11 cellular contexts compared by ENCODE assay signal in genomic region chr5:91119941-91120850, GRCh38.
DNase-seq lines count a peak whose midpoint lies in the region; ATAC-seq and TF ChIP-seq lines count a peak whose summit lies in the region.
"Had no signal": no experiment of that assay in that cellular context is flagged by ENCODE, and none has a peak within 500 bp of the region (broad histone marks: within the 10 kb centered on the region; RNA-seq: fewer than 3 reads in every experiment).

No MANE protein-coding gene starts in this region.

- no peak overlapping the region for H3K9ac ChIP-seq in stomach smooth muscle (ENCODE audit: low read length in 2 of 2)

- H3K27ac Mint-ChIP-seq in T-helper 2 cell treated with Interferon-gamma antibody and Interleukin-4, amounts not matched to agents 5 μg/mL and 100 μg/mL, for 36 hours, result no peak overlapping the region
- H3K27ac Mint-ChIP-seq: activated B cell treated with CpG ODN at 0.5 μM for 24 hours had no signal

- H3K27me3 ChIP-seq in stomach smooth muscle (ENCODE audit: control insufficient read depth in 1 of 2, insufficient read depth in 2 of 2, low read length in 2 of 2) (no peaks in the 10 kb centered on the region), brain microvascular endothelial cell (replicated peaks) (no peaks in the 10 kb centered on the region)
- H3K27me3 ChIP-seq: SJSA1 had no signal

- peak; percentile 49 for ATAC-seq in mucosa of descending colon
- no peak for ATAC-seq in HG03196 (IDR thresholded peaks at IDR 0.05; ENCODE audit: unreplicated experiment)

- H3K27me3 Mint-ChIP-seq in T-helper 2 cell treated with Interferon-gamma antibody and Interleukin-4, amounts not matched to agents 5 μg/mL and 100 μg/mL, for 36 hours (ENCODE audit: low read depth), result no peaks in the 10 kb centered on the region

- TF ChIP-seq CTCF in fibroblast of the aortic adventitia (IDR thresholded peaks at IDR 0.05; ENCODE audit: insufficient read depth, low read length) (no peak), mucosa of descending colon (IDR thresholded peaks at IDR 0.05) (no peak), brain microvascular endothelial cell (IDR thresholded peaks at IDR 0.05; ENCODE audit: low read depth, low read length, missing control alignments) (no peak)

- H3K4me1 Mint-ChIP-seq in T-helper 2 cell treated with Interferon-gamma antibody and Interleukin-4, amounts not matched to agents 5 μg/mL and 100 μg/mL, for 36 hours (ENCODE audit: low read depth), result no peaks in the 10 kb centered on the region
- H3K4me1 Mint-ChIP-seq: activated B cell treated with CpG ODN at 0.5 μM for 24 hours had no signal

- H3K4me3 Mint-ChIP-seq in T-helper 2 cell treated with Interferon-gamma antibody and Interleukin-4, amounts not matched to agents 5 μg/mL and 100 μg/mL, for 36 hours, result no peak overlapping the region
- H3K4me3 Mint-ChIP-seq: activated B cell treated with CpG ODN at 0.5 μM for 24 hours had no signal

- no peaks in the 10 kb centered on the region for H3K9me3 Mint-ChIP-seq in T-helper 2 cell treated with Interferon-gamma antibody and Interleukin-4, amounts not matched to agents 5 μg/mL and 100 μg/mL, for 36 hours
- H3K9me3 Mint-ChIP-seq: activated B cell treated with CpG ODN at 0.5 μM for 24 hours had no signal

- in situ Hi-C loops in brain microvascular endothelial cell (cut with HindIII; ENCODE audit: low pct_ligation_motif_present, low sequenced_read_pairs), result no loop called here

- H3K36me3 Mint-ChIP-seq in T-helper 2 cell treated with Interferon-gamma antibody and Interleukin-4, amounts not matched to agents 5 μg/mL and 100 μg/mL, for 36 hours (ENCODE audit: low read depth), result no peaks in the 10 kb centered on the region

- H3K4me3 ChIP-seq in fibroblast of the aortic adventitia (ENCODE audit: low read depth, low read length) (no peak overlapping the region), mucosa of descending colon (no peak overlapping the region), stomach smooth muscle (ENCODE audit: low read length in 2 of 2) (no peak overlapping the region), brain microvascular endothelial cell (ENCODE audit: low read depth, low read length) (no peak overlapping the region)
- H3K4me3 ChIP-seq: SJSA1 had no signal

- no peaks in the 10 kb centered on the region for H3K4me1 ChIP-seq in mucosa of descending colon (ENCODE audit: low read depth)
- H3K4me1 ChIP-seq in stomach smooth muscle (ENCODE audit: control insufficient read depth, insufficient read depth, low read length), result peaks cover 28% of the 10 kb centered on the region

- no peaks in the 10 kb centered on the region for H3K36me3 ChIP-seq in mucosa of descending colon (ENCODE audit: low read depth)
- H3K36me3 ChIP-seq in stomach smooth muscle (ENCODE audit: control insufficient read depth in 2 of 2, insufficient read depth in 2 of 2, low read length in 2 of 2), result no peaks in the 10 kb centered on the region
- no peaks in the 10 kb centered on the region for H3K36me3 ChIP-seq in brain microvascular endothelial cell (replicated peaks)
- H3K36me3 ChIP-seq: SJSA1 had no signal

- peak overlapping the region; percentile 50 for H3K27ac ChIP-seq in stomach smooth muscle (ENCODE audit: low read length)
- H3K27ac ChIP-seq in brain microvascular endothelial cell, result no peak overlapping the region
- H3K27ac ChIP-seq: SJSA1 had no signal

- DNase-seq in NCI-H146 treated with DMSO at 0.1 percent for 48 hours (lab: John Stamatoyannopoulos, UW; ENCODE audit: unreplicated experiment) (peak; percentile 15), fibroblast of the aortic adventitia (ENCODE audit: low read depth) (peak; percentile 63), mucosa of descending colon (no peak), brain microvascular endothelial cell (no peak), SIG-M5 treated with dmso at 0.1 percent for 504 hours (lab: John Stamatoyannopoulos, UW; ENCODE audit: unreplicated experiment) (no peak)
- no peak for DNase-seq in T-helper 2 cell treated with Interferon-gamma antibody and Interleukin-4, amounts not matched to agents 5 μg/mL and 100 μg/mL, for 36 hours (ENCODE audit: low spot score)
- DNase-seq: activated B cell treated with CpG ODN at 0.5 μM for 24 hours, foreskin melanocyte had no signal

- intact Hi-C loops in mucosa of descending colon (cut with DNase I, micrococcal nuclease), result no loop called here

- H3K9me3 ChIP-seq in mucosa of descending colon, result no peaks in the 10 kb centered on the region
- H3K9me3 ChIP-seq in stomach smooth muscle (ENCODE audit: control insufficient read depth in 2 of 2, low read length in 2 of 2), result no peaks in the 10 kb centered on the region
- H3K9me3 ChIP-seq: SJSA1 had no signal

Comparison
In these comparisons a context has a peak if more than half of its experiments do, and no peak if none do; other contexts are left out.
1. DNase-seq: peak in NCI-H146 treated with DMSO at 0.1 percent for 48 hours (single experiment) and fibroblast of the aortic adventitia (single experiment); none in mucosa of descending colon (0 of 3), brain microvascular endothelial cell (single experiment), SIG-M5 treated with dmso at 0.1 percent for 504 hours (single experiment) and T-helper 2 cell treated with Interferon-gamma antibody and Interleukin-4, amounts not matched to agents 5 μg/mL and 100 μg/mL, for 36 hours (single experiment).